ENCODE assay signal across 7 cellular contexts in genomic region chr17:76102944-76103273, GRCh38. TPM values are rescaled to one million over a fixed set of nuclear protein-coding genes. Genes with fewer than 3 reads are reported as not detected.
A peak's percentile ranks its signal among the peaks of the same experiment; 100 is the strongest.
DNase-seq lines count a peak whose midpoint lies in the region; ATAC-seq and TF ChIP-seq lines count a peak whose summit lies in the region.

No MANE protein-coding gene starts in this region.

- H3K79me2 ChIP-seq in HCT116 (ENCODE audit: insufficient read depth, low read length), result peaks cover 26% of the 10 kb centered on the region

- POLR2A ChIA-PET in HCT116 (lab: Charles Lee), result interaction anchor here (1.4 to 2.6 kb wide), 3 partner anchors 8 to 171 kb away, joined by 3 to 10 read pairs (median 4); no protein-coding TSS in a partner anchor

- H3K4me3 ChIP-seq in HCT116 (replicated peaks in 1 of 2; ENCODE audit: low read depth in 1 of 2, low read length in 2 of 2) (peak overlapping the region; percentile 78 to 95), WI38 (ENCODE audit: low read depth, low read length) (peak overlapping the region; percentile 75), iPS DF 6.9 (ENCODE audit: low read length) (peak overlapping the region; percentile 86; the same call in 1 of the 2 replicates)

- no peaks in the 10 kb centered on the region for H4K20me1 ChIP-seq in HCT116 (ENCODE audit: insufficient read depth)

- intact Hi-C loops in HCT116 (cut with micrococcal nuclease), result loop anchor here (5.0 to 10.0 kb wide), 2 partner anchors 76 to 198 kb away; partner anchors contain the start of genes EVPL and MRPL38

- peak overlapping the region; percentile 77 for H3K9ac ChIP-seq in HCT116 (ENCODE audit: low read length)

- peaks cover 27% of the 10 kb centered on the region for H3K36me3 Mint-ChIP-seq in stimulated activated memory B cell treated with anti-CD40 and anti-IgM and Interleukin-4, amounts not matched to agents 10 μg/mL and 1 μg/mL and 100 μg/mL, for 72 hours

- H3K4me1 Mint-ChIP-seq in stimulated activated memory B cell treated with anti-CD40 and anti-IgM and Interleukin-4, amounts not matched to agents 10 μg/mL and 1 μg/mL and 100 μg/mL, for 72 hours, result peaks cover 20% of the 10 kb centered on the region

- peak overlapping the region; percentile 85 for H3K4me2 ChIP-seq in HCT116 (ENCODE audit: low read length)

- H3K9me3 ChIP-seq in HCT116 (ENCODE audit: control insufficient read depth in 1 of 2, insufficient read depth in 1 of 2, low read depth in 1 of 2, low read length in 2 of 2) (no peaks in the 10 kb centered on the region), iPS DF 6.9 (ENCODE audit: control insufficient read depth, insufficient read depth, low read length) (no peaks in the 10 kb centered on the region)

- no peak for DNase-seq in HCT116 (ENCODE audit: low read depth, low spot score)
- no peak for DNase-seq in iPS DF 6.9 (ENCODE audit: low read depth, low spot score)
- no peak for DNase-seq in HK-2 (ENCODE audit: unreplicated experiment)
- no peak for DNase-seq in mucosa of gallbladder (ENCODE audit: low spot score)
- no peak for DNase-seq in activated effector memory CD4-positive, alpha-beta T cell treated with Interleukin-2 at 50 U/mL for 16 hours

- no peak for TF ChIP-seq POLR2A in HCT116 (IDR thresholded peaks at IDR 0.05; ENCODE audit: borderline replicate concordance, extremely low read depth, insufficient read depth, insufficient read length)

- H3K27me3 Mint-ChIP-seq in stimulated activated memory B cell treated with anti-CD40 and anti-IgM and Interleukin-4, amounts not matched to agents 10 μg/mL and 1 μg/mL and 100 μg/mL, for 72 hours, result no peaks in the 10 kb centered on the region

- no peak for TF ChIP-seq RAD21 in HCT116 (IDR thresholded peaks at IDR 0.05; ENCODE audit: low read depth)

- H3K4me3 Mint-ChIP-seq in stimulated activated memory B cell treated with anti-CD40 and anti-IgM and Interleukin-4, amounts not matched to agents 10 μg/mL and 1 μg/mL and 100 μg/mL, for 72 hours, result peak overlapping the region; percentile 91

- no peaks in the 10 kb centered on the region for H3K27me3 ChIP-seq in HCT116 (ENCODE audit: insufficient read depth, low read length)
- no peaks in the 10 kb centered on the region for H3K27me3 ChIP-seq in iPS DF 6.9 (ENCODE audit: control insufficient read depth, insufficient read depth, low read length)

- no TSS peak for BruUV-seq in HCT116 (replicated peaks; lab: Mats Ljungman, UMichigan)

- H3K27ac ChIP-seq in HCT116 (ENCODE audit: low read depth, low read length), result peak overlapping the region; percentile 89
- no peak overlapping the region for H3K27ac ChIP-seq in iPS DF 6.9 (ENCODE audit: low read length)

- ATAC-seq in HCT116, result peak; percentile 6; the same call in 1 of the 2 replicates
- ATAC-seq in stimulated activated memory B cell treated with anti-CD40 and anti-IgM and Interleukin-4, amounts not matched to agents 10 μg/mL and 1 μg/mL and 100 μg/mL, for 72 hours, result no peak

- H3K9me3 Mint-ChIP-seq in stimulated activated memory B cell treated with anti-CD40 and anti-IgM and Interleukin-4, amounts not matched to agents 10 μg/mL and 1 μg/mL and 100 μg/mL, for 72 hours, result no peaks in the 10 kb centered on the region

- no peak overlapping the region for H2AFZ ChIP-seq in HCT116 (ENCODE audit: low read depth, low read length, poor library complexity, severe bottlenecking)

- H3K9me2 ChIP-seq in HCT116 (ENCODE audit: insufficient read depth), result no peaks in the 10 kb centered on the region

- no CpG with 5 or more reads among the region's 4 CpGs for WGBS in iPS DF 6.9 (ENCODE audit: insufficient coverage, insufficient read length)

- TF ChIP-seq CTCF in HCT116 (IDR thresholded peaks at IDR 0.05 in 2 of 3, conservative IDR thresholded peaks at IDR 0.05 in 1 of 3; ENCODE audit: borderline replicate concordance in 1 of 3, insufficient read depth in 1 of 3, low read depth in 2 of 3, low read length in 2 of 3) (no peak), WI38 (IDR thresholded peaks at IDR 0.05; ENCODE audit: low read depth, low read length) (no peak)

- CTCF ChIA-PET in HCT116 (lab: Charles Lee), result interaction anchor here (1.6 to 3.1 kb wide), 2 partner anchors 89 to 176 kb away, joined by 7 to 17 read pairs; no protein-coding TSS in a partner anchor

- RAD21 ChIA-PET in HCT116 (lab: Charles Lee; ENCODE audit: low non-redundant PET in 1 of 2, low total read pairs in 2 of 2, uncharacterized antibody in 2 of 2, unreplicated experiment in 2 of 2), result no interaction called here

- H3K27ac Mint-ChIP-seq in stimulated activated memory B cell treated with anti-CD40 and anti-IgM and Interleukin-4, amounts not matched to agents 10 μg/mL and 1 μg/mL and 100 μg/mL, for 72 hours, result peak overlapping the region; percentile 91

- peaks cover 12 to 26% of the 10 kb centered on the region in 2 experiments for H3K4me1 ChIP-seq in HCT116 (ENCODE audit: control insufficient read depth in 1 of 2, insufficient read depth in 2 of 2, low read length in 2 of 2)
- peaks cover 1% of the 10 kb centered on the region; the same call in 1 of the 2 replicates for H3K4me1 ChIP-seq in iPS DF 6.9 (ENCODE audit: control insufficient read depth, insufficient read depth, low read length)

- H3K36me3 ChIP-seq in HCT116 (ENCODE audit: control insufficient read depth in 1 of 2, insufficient read depth in 2 of 2, low read length in 2 of 2) (peaks cover 18 to 20% of the 10 kb centered on the region in 2 experiments; a peak in 3 of 4 replicates), iPS DF 6.9 (ENCODE audit: control insufficient read depth, insufficient read depth, low read length) (peaks cover 6% of the 10 kb centered on the region; the same call in 1 of the 2 replicates)

TF ChIP-seq in HCT116, 20 proteins besides CTCF, POLR2A, EP300 and RAD21:
- no peak for TF ChIP-seq YY1 (IDR thresholded peaks at IDR 0.05; ENCODE audit: extremely low read depth, insufficient replicate concordance, low read depth, low read length)
- TF ChIP-seq SIN3A (IDR thresholded peaks at IDR 0.05; ENCODE audit: low read depth), result no peak
- TF ChIP-seq ZNF274 (IDR thresholded peaks at IDR 0.05; ENCODE audit: low read depth, low read length), result no peak
- no peak for TF ChIP-seq REST (IDR thresholded peaks at IDR 0.05; ENCODE audit: low read depth)
- no peak for TF ChIP-seq SP1 (IDR thresholded peaks at IDR 0.05; ENCODE audit: low read depth)
TF ChIP-seq in HCT116: peak in this region for 0.

RNA-seq across cellular contexts. Expression of gene EXOC7, which starts 0.7 kb away (rescaled TPM):
- total RNA-seq in HCT116 (2021; ENCODE audit: unreplicated experiment) (114 TPM), mucosa of gallbladder (163 TPM)
- 57.8 and 59.4 TPM in 2 replicates for polyA plus RNA-seq in HCT116 (2012)

RNA-seq across cellular contexts. Expression of gene ZACN, which starts 23.9 kb away (rescaled TPM):
- not detected for total RNA-seq in HCT116 (2021; ENCODE audit: unreplicated experiment)
- polyA plus RNA-seq in HCT116 (2012), result 10.7 and 15.1 TPM in 2 replicates
- not detected for total RNA-seq in mucosa of gallbladder

RNA-seq across cellular contexts. Expression of gene GALR2, which starts 28.3 kb away (rescaled TPM):
- 0.27 TPM for total RNA-seq in HCT116 (2021; ENCODE audit: unreplicated experiment)
- polyA plus RNA-seq in HCT116 (2012), result 0.13 and 0.15 TPM in 2 replicates
- 0.20 TPM for total RNA-seq in mucosa of gallbladder

RNA-seq across cellular contexts. Expression of gene SRP68, which starts 30.6 kb away (rescaled TPM):
- total RNA-seq in HCT116 (2021; ENCODE audit: unreplicated experiment), result 152 TPM
- 117 and 132 TPM in 2 replicates for polyA plus RNA-seq in HCT116 (2012)
- 69.8 TPM for total RNA-seq in mucosa of gallbladder

RNA-seq across cellular contexts. Expression of gene FOXJ1, which starts 38.1 kb away (rescaled TPM):
- total RNA-seq in HCT116 (2021; ENCODE audit: unreplicated experiment) (0.61 TPM), mucosa of gallbladder (not detected)
- 0.27 and 0.30 TPM in 2 replicates for polyA plus RNA-seq in HCT116 (2012)
